Comparison of ENCODE assay signal across 21 cellular contexts in genomic region chr14:64770751-64771150, GRCh38.
DNase-seq lines count a peak whose midpoint lies in the region; ATAC-seq and TF ChIP-seq lines count a peak whose summit lies in the region.
"Had no signal": no experiment of that assay in that cellular context is flagged by ENCODE, and none has a peak within 500 bp of the region (broad histone marks: within the 10 kb centered on the region; RNA-seq: fewer than 3 reads in every experiment).

No MANE protein-coding gene starts in this region.

- no peak overlapping the region for H3K4me2 ChIP-seq in neuronal stem cell (ENCODE audit: insufficient read depth, low read length, poor library complexity, severe bottlenecking)
- H3K4me2 ChIP-seq: BLaER1 had no signal

- intact Hi-C loops in Right ventricle myocardium inferior (cut with DNase I) (no loop called here), spleen (cut with DNase I; ENCODE audit: low total_unique reads) (no loop called here)

- no peaks in the 10 kb centered on the region for H3K27me3 ChIP-seq in right atrium auricular region
- peaks cover 0 to 24% (median 4%) of the 10 kb centered on the region in 3 experiments for H3K27me3 ChIP-seq in neuronal stem cell (ENCODE audit: control insufficient read depth in 3 of 3, insufficient read depth in 3 of 3, low read depth in 1 of 3, low read length in 3 of 3)
- H3K27me3 ChIP-seq in spleen (replicated peaks in 1 of 7) = no peaks in the 10 kb centered on the region
- H3K27me3 ChIP-seq: BLaER1 had no signal

- H3K4ac ChIP-seq in neuronal stem cell (ENCODE audit: low read length) = no peak overlapping the region

- POLR2A ChIA-PET in activated CD8-positive, alpha-beta T cell treated with anti-CD3 and anti-CD28 coated beads, Interleukin-2, amount 10 ng/mL, durations not matched to agents 7 days and 5 days (lab: Charles Lee) = no interaction called here

- TF ChIP-seq CTCF in right atrium auricular region (IDR thresholded peaks at IDR 0.05) (no peak), chondrocyte (IDR thresholded peaks at IDR 0.05) (no peak), spleen (IDR thresholded peaks at IDR 0.05 in 8 of 11, conservative IDR thresholded peaks at IDR 0.05 in 3 of 11) (no peak)

- no peak overlapping the region for H2AFZ ChIP-seq in neuronal stem cell (ENCODE audit: low read length)
- H2AFZ ChIP-seq: GM23248 had no signal

- no peak overlapping the region for H4K8ac ChIP-seq in neuronal stem cell (ENCODE audit: low read depth, low read length)

- H3K18ac ChIP-seq in neuronal stem cell (ENCODE audit: low read length) = peak overlapping the region; percentile 54

- H3K27ac Mint-ChIP-seq in chondrocyte (ENCODE audit: unreplicated experiment) = no peak overlapping the region
- H3K27ac Mint-ChIP-seq in activated CD8-positive, alpha-beta T cell treated with anti-CD3 and anti-CD28 coated beads, Interleukin-2, amount 10 ng/mL, durations not matched to agents 7 days and 5 days = no peak overlapping the region
- H3K27ac Mint-ChIP-seq: B cell, H9 had no signal

- H3K9me3 Mint-ChIP-seq in chondrocyte (ENCODE audit: low read depth) = no peaks in the 10 kb centered on the region
- no peaks in the 10 kb centered on the region for H3K9me3 Mint-ChIP-seq in activated CD8-positive, alpha-beta T cell treated with anti-CD3 and anti-CD28 coated beads, Interleukin-2, amount 10 ng/mL, durations not matched to agents 7 days and 5 days (ENCODE audit: insufficient read depth)
- H3K9me3 Mint-ChIP-seq: CD4-positive, CD25-positive, alpha-beta regulatory T cell; CD8-positive, alpha-beta memory T cell had no signal

- H2BK120ac ChIP-seq in neuronal stem cell (ENCODE audit: low read depth, low read length) = no peak overlapping the region

- H3K23ac ChIP-seq in neuronal stem cell (ENCODE audit: low read depth, low read length, poor library complexity) = no peak overlapping the region

- CTCF ChIA-PET in activated CD8-positive, alpha-beta T cell treated with anti-CD3 and anti-CD28 coated beads, Interleukin-2, amount 10 ng/mL, durations not matched to agents 7 days and 5 days (lab: Charles Lee) = no interaction called here

- no peak for TF ChIP-seq POLR2A in spleen (IDR thresholded peaks at IDR 0.05)

- H2BK5ac ChIP-seq in neuronal stem cell (ENCODE audit: low read length) = no peak overlapping the region

- H3K4me3 ChIP-seq in right atrium auricular region (no peak overlapping the region), neuronal stem cell (ENCODE audit: low read length in 2 of 2) (no peak overlapping the region), spleen (no peak overlapping the region)
- H3K4me3 ChIP-seq: BLaER1, GM23248 had no signal

- H3K4me1 ChIP-seq in right atrium auricular region = no peaks in the 10 kb centered on the region
- peaks cover 0 to 7% of the 10 kb centered on the region in 2 donors for H3K4me1 ChIP-seq in neuronal stem cell (ENCODE audit: control insufficient read depth in 2 of 2, insufficient read depth in 1 of 2, low read depth in 1 of 2, low read length in 2 of 2)
- H3K4me1 ChIP-seq in spleen = no peaks in the 10 kb centered on the region

- ATAC-seq in Right ventricle myocardium inferior = no peak
- no peak for ATAC-seq in activated CD8-positive, alpha-beta T cell treated with anti-CD3 and anti-CD28 coated beads, Interleukin-2, amount 10 ng/mL, durations not matched to agents 7 days and 5 days
- ATAC-seq: HCT116 had no signal

- no peak overlapping the region for H3K9ac ChIP-seq in neuronal stem cell (ENCODE audit: low read depth, low read length, poor library complexity)
- H3K9ac ChIP-seq: BLaER1, GM23248 had no signal

- H4K91ac ChIP-seq in neuronal stem cell (ENCODE audit: low read depth, low read length, poor library complexity) = peak overlapping the region; percentile 34

- no peak overlapping the region for H3K4me3 Mint-ChIP-seq in chondrocyte (ENCODE audit: unreplicated experiment)
- H3K4me3 Mint-ChIP-seq in activated CD8-positive, alpha-beta T cell treated with anti-CD3 and anti-CD28 coated beads, Interleukin-2, amount 10 ng/mL, durations not matched to agents 7 days and 5 days = no peak overlapping the region
- H3K4me3 Mint-ChIP-seq: B cell, H9 had no signal

- H3K27me3 Mint-ChIP-seq in chondrocyte (ENCODE audit: low read depth) = no peaks in the 10 kb centered on the region
- no peaks in the 10 kb centered on the region for H3K27me3 Mint-ChIP-seq in activated CD8-positive, alpha-beta T cell treated with anti-CD3 and anti-CD28 coated beads, Interleukin-2, amount 10 ng/mL, durations not matched to agents 7 days and 5 days (ENCODE audit: low read depth)
- H3K27me3 Mint-ChIP-seq: B cell; CD4-positive, CD25-positive, alpha-beta regulatory T cell had no signal

- no peak overlapping the region for H3K14ac ChIP-seq in neuronal stem cell (ENCODE audit: low read length)

- peak overlapping the region; percentile 60 for H2BK15ac ChIP-seq in neuronal stem cell (ENCODE audit: low read length)

- H3K36me3 ChIP-seq in right atrium auricular region = peaks cover 52% of the 10 kb centered on the region
- H3K36me3 ChIP-seq in neuronal stem cell (replicated peaks in 1 of 2; ENCODE audit: control insufficient read depth in 2 of 2, insufficient read depth in 2 of 2, low read length in 2 of 2) = no peaks in the 10 kb centered on the region
- H3K36me3 ChIP-seq in spleen = no peaks in the 10 kb centered on the region
- H3K36me3 ChIP-seq: BLaER1 had no signal

- H3K9me3 ChIP-seq in right atrium auricular region (no peaks in the 10 kb centered on the region), neuronal stem cell (replicated peaks in 1 of 2; ENCODE audit: control insufficient read depth in 2 of 2, insufficient read depth in 1 of 2, low read depth in 1 of 2, low read length in 2 of 2) (peaks cover 8 to 25% of the 10 kb centered on the region in 2 donors), spleen (no peaks in the 10 kb centered on the region)

- peak overlapping the region; percentile 19 for H2AK5ac ChIP-seq in neuronal stem cell (ENCODE audit: low read depth, low read length)

- no CpG with 5 or more reads among the region's 18 CpGs for WGBS in neuronal stem cell (ENCODE audit: extremely low coverage in 2 of 2, insufficient read length in 2 of 2, insufficient replicate concordance in 1 of 2), 2 donors
- WGBS in spleen, 5 donors = 85 to 97% (median 94%) methylated on average over 15 to 18 of the region's 18 CpGs

- H3K36me3 Mint-ChIP-seq in chondrocyte (ENCODE audit: low read depth) = peaks cover 5% of the 10 kb centered on the region
- no peaks in the 10 kb centered on the region for H3K36me3 Mint-ChIP-seq in activated CD8-positive, alpha-beta T cell treated with anti-CD3 and anti-CD28 coated beads, Interleukin-2, amount 10 ng/mL, durations not matched to agents 7 days and 5 days (ENCODE audit: low read depth)
- H3K36me3 Mint-ChIP-seq: CD4-positive, CD25-positive, alpha-beta regulatory T cell; CD8-positive, alpha-beta memory T cell had no signal

- no peaks in the 10 kb centered on the region for H3K79me1 ChIP-seq in neuronal stem cell (ENCODE audit: low read depth, low read length)

- peak overlapping the region; percentile 30 for H2BK12ac ChIP-seq in neuronal stem cell (ENCODE audit: low read length)

- H3K27ac ChIP-seq in right atrium auricular region = no peak overlapping the region
- no peak overlapping the region for H3K27ac ChIP-seq in neuronal stem cell (replicated peaks; ENCODE audit: low read length)
- H3K27ac ChIP-seq in spleen = no peak overlapping the region
- H3K27ac ChIP-seq: 22Rv1, C4-2B, GM23248 had no signal

- peak; percentile 54 for DNase-seq in Right ventricle myocardium inferior (ENCODE audit: missing footprints)
- no peak for DNase-seq in right atrium auricular region (ENCODE audit: low spot score)
- peak; percentile 87 for DNase-seq in chondrocyte (ENCODE audit: low spot score)
- no peak for DNase-seq in neuronal stem cell (ENCODE audit: low spot score)
- peak; percentile 71 for DNase-seq in spleen
- DNase-seq in activated CD8-positive, alpha-beta T cell treated with anti-CD3 and anti-CD28 coated beads, Interleukin-2, amount 10 ng/mL, durations not matched to agents 7 days and 5 days = no peak
- no peak for DNase-seq in NCI-H1436 treated with DMSO at 0.1 percent for 48 hours (lab: John Stamatoyannopoulos, UW)
- no peak for DNase-seq in effector CD8-positive, alpha-beta T cell (lab: John Stamatoyannopoulos, UW)
- DNase-seq: DMS 273 treated with DMSO at 0.1 percent for 48 hours, DMS79, EL, GDM1, GM23248, H9 had no signal

- no peaks in the 10 kb centered on the region for H3K4me1 Mint-ChIP-seq in chondrocyte (ENCODE audit: low read depth)
- peaks cover 9% of the 10 kb centered on the region for H3K4me1 Mint-ChIP-seq in activated CD8-positive, alpha-beta T cell treated with anti-CD3 and anti-CD28 coated beads, Interleukin-2, amount 10 ng/mL, durations not matched to agents 7 days and 5 days (ENCODE audit: low read depth)
- H3K4me1 Mint-ChIP-seq: B cell had no signal

Comparison
In these comparisons a context has a peak if more than half of its experiments do, and no peak if none do; other contexts are left out.
1. DNase-seq: peak in Right ventricle myocardium inferior (single experiment), chondrocyte (single experiment) and spleen (single experiment); none in right atrium auricular region (single experiment), neuronal stem cell (single experiment), activated CD8-positive, alpha-beta T cell treated with anti-CD3 and anti-CD28 coated beads, Interleukin-2, amount 10 ng/mL, durations not matched to agents 7 days and 5 days (single experiment), NCI-H1436 treated with DMSO at 0.1 percent for 48 hours (single experiment) and effector CD8-positive, alpha-beta T cell (single experiment).